Comparison of ENCODE assay signal across 10 cellular contexts in genomic region chr9:88651682-88652633, GRCh38.
DNase-seq lines count a peak whose midpoint lies in the region; ATAC-seq and TF ChIP-seq lines count a peak whose summit lies in the region.
"Had no signal": no experiment of that assay in that cellular context is flagged by ENCODE, and none has a peak within 500 bp of the region (broad histone marks: within the 10 kb centered on the region; RNA-seq: fewer than 3 reads in every experiment).

No MANE protein-coding gene starts in this region.

- no peaks in the 10 kb centered on the region for H3K27me3 Mint-ChIP-seq in mesothelial cell of epicardium (ENCODE audit: low read depth)
- H3K27me3 Mint-ChIP-seq in glutamatergic neuron (ENCODE audit: unreplicated experiment), result peaks cover 2% of the 10 kb centered on the region

- peak; percentile 32 for TF ChIP-seq CTCF in epithelial cell of esophagus (IDR thresholded peaks at IDR 0.05; ENCODE audit: insufficient read depth, low read depth, low read length, missing control alignments)
- no peak for TF ChIP-seq CTCF in mesothelial cell of epicardium (IDR thresholded peaks at IDR 0.05; ENCODE audit: unreplicated experiment)
- TF ChIP-seq CTCF in glutamatergic neuron (IDR thresholded peaks at IDR 0.05; ENCODE audit: partially characterized antibody, unreplicated experiment), result no peak

- H3K36me3 Mint-ChIP-seq in mesothelial cell of epicardium (no peaks in the 10 kb centered on the region), glutamatergic neuron (ENCODE audit: unreplicated experiment) (peaks cover 10% of the 10 kb centered on the region)

- H3K27ac Mint-ChIP-seq in mesothelial cell of epicardium (peak overlapping the region; percentile 84), glutamatergic neuron (ENCODE audit: unreplicated experiment) (no peak overlapping the region)
- H3K27ac Mint-ChIP-seq: activated naive CD4-positive, alpha-beta T cell treated with anti-CD3 and anti-CD28 coated beads for 36 hours had no signal

- no peak overlapping the region for H3K4me3 ChIP-seq in epithelial cell of esophagus (ENCODE audit: low read length)

- peak; percentile 7 for DNase-seq in NCI-H2171 treated with DMSO at 0.1 percent for 48 hours (lab: John Stamatoyannopoulos, UW)
- DNase-seq in NCI-H2171 (lab: John Stamatoyannopoulos, UW), result no peak
- DNase-seq in epithelial cell of esophagus (ENCODE audit: low read depth), result peak; percentile 94
- DNase-seq in mesothelial cell of epicardium (ENCODE audit: low spot score in 2 of 2, unreplicated experiment in 2 of 2), result peak in 1 of 2 experiments; percentile 52
- no peak for DNase-seq in cerebellar cortex (ENCODE audit: low spot score)
- DNase-seq in glutamatergic neuron, result no peak
- no peak for DNase-seq in NCI-H1436 (lab: John Stamatoyannopoulos, UW)
- DNase-seq: activated naive CD4-positive, alpha-beta T cell treated with anti-CD3 and anti-CD28 coated beads for 36 hours; NCI-H510A treated with DMSO at 0.1 percent for 48 hours had no signal

- no peak for ATAC-seq in GM21390 (IDR thresholded peaks at IDR 0.05; ENCODE audit: unreplicated experiment)

- H3K9me3 Mint-ChIP-seq in mesothelial cell of epicardium, result peaks cover 11% of the 10 kb centered on the region
- H3K9me3 Mint-ChIP-seq in glutamatergic neuron (ENCODE audit: unreplicated experiment), result no peaks in the 10 kb centered on the region
- H3K9me3 Mint-ChIP-seq: activated naive CD4-positive, alpha-beta T cell treated with anti-CD3 and anti-CD28 coated beads for 36 hours had no signal

- H3K4me3 Mint-ChIP-seq in mesothelial cell of epicardium (no peak overlapping the region), glutamatergic neuron (ENCODE audit: unreplicated experiment) (no peak overlapping the region)
- H3K4me3 Mint-ChIP-seq: activated naive CD4-positive, alpha-beta T cell treated with anti-CD3 and anti-CD28 coated beads for 36 hours had no signal

- peaks cover 21% of the 10 kb centered on the region for H3K4me1 Mint-ChIP-seq in mesothelial cell of epicardium
- H3K4me1 Mint-ChIP-seq in glutamatergic neuron (ENCODE audit: low read depth, unreplicated experiment), result no peaks in the 10 kb centered on the region

Comparison
In these comparisons a context has a peak if more than half of its experiments do, and no peak if none do; other contexts are left out.
1. DNase-seq: peak in NCI-H2171 treated with DMSO at 0.1 percent for 48 hours (single experiment) and epithelial cell of esophagus (single experiment); none in NCI-H2171 (single experiment), cerebellar cortex (single experiment), glutamatergic neuron (single experiment) and NCI-H1436 (single experiment).